20 cellular contexts compared by ENCODE assay signal in genomic region chr14:59346796-59347510, GRCh38.
DNase-seq lines count a peak whose midpoint lies in the region; ATAC-seq and TF ChIP-seq lines count a peak whose summit lies in the region.
"Had no signal": no experiment of that assay in that cellular context is flagged by ENCODE, and none has a peak within 500 bp of the region (broad histone marks: within the 10 kb centered on the region; RNA-seq: fewer than 3 reads in every experiment).

No MANE protein-coding gene starts in this region.

- H3K4me3 Mint-ChIP-seq in endothelial cell (ENCODE audit: unreplicated experiment): no peak overlapping the region
- H3K4me3 Mint-ChIP-seq: nephron progenitor cell had no signal

- H3K36me3 ChIP-seq in muscle layer of colon (ENCODE audit: insufficient read depth, low read length) (peaks cover 33% of the 10 kb centered on the region), uterus (no peaks in the 10 kb centered on the region)
- H3K36me3 ChIP-seq: HAP-1 had no signal

- peak overlapping the region; percentile 3 for H3K9ac ChIP-seq in muscle layer of colon (ENCODE audit: low read length)
- H3K9ac ChIP-seq: BLaER1 had no signal

- H3K27ac ChIP-seq in muscle layer of colon (ENCODE audit: low read depth, low read length): peak overlapping the region; percentile 83
- H3K27ac ChIP-seq in uterus: peak overlapping the region; percentile 66 to 87
- H3K27ac ChIP-seq: BLaER1, RWPE1 had no signal

- H3K4me1 ChIP-seq in muscle layer of colon (ENCODE audit: insufficient read depth, low read length) (peaks cover 81% of the 10 kb centered on the region), uterus (peaks cover 0 to 18% of the 10 kb centered on the region in 2 donors)

- peaks cover 17% of the 10 kb centered on the region for H3K4me1 Mint-ChIP-seq in endothelial cell (ENCODE audit: unreplicated experiment)

- peaks cover 2% of the 10 kb centered on the region for H3K27me3 Mint-ChIP-seq in endothelial cell (ENCODE audit: unreplicated experiment)

- H3K4me3 ChIP-seq in muscle layer of colon (ENCODE audit: low read depth in 1 of 2, low read length in 2 of 2) (no peak overlapping the region), uterus (no peak overlapping the region)
- H3K4me3 ChIP-seq: BLaER1, HAP-1 had no signal

- TF ChIP-seq CTCF in endothelial cell (IDR thresholded peaks at IDR 0.05; ENCODE audit: unreplicated experiment) (no peak), uterus (IDR thresholded peaks at IDR 0.05) (no peak)

- peak overlapping the region; percentile 84 for H3K27ac Mint-ChIP-seq in endothelial cell (ENCODE audit: unreplicated experiment)
- H3K27ac Mint-ChIP-seq: nephron progenitor cell had no signal

- DNase-seq in endothelial cell (ENCODE audit: low spot score) (no peak), uterus (no peak), NCI-H187 (lab: John Stamatoyannopoulos, UW) (no peak), SW480 (ENCODE audit: low spot score) (no peak)
- DNase-seq: activated CD4-positive, alpha-beta T cell treated with anti-CD3 and anti-CD28 coated beads for 48 hours; activated naive CD4-positive, alpha-beta T cell treated with anti-CD3 and anti-CD28 coated beads, Interleukin-2, amount 50 U/mL, for 16 hours; central memory CD4-positive, alpha-beta T cell; DND-41; hypothalamus; NCI-H1048; nephron progenitor cell; right cardiac atrium; stimulated activated CD4-positive, alpha-beta T cell treated with anti-CD3 and anti-CD28 coated beads, Interleukin-4, amount 100 ng/mL, for 24 hours had no signal

- peaks cover 21% of the 10 kb centered on the region for H3K36me3 Mint-ChIP-seq in endothelial cell (ENCODE audit: low read depth, unreplicated experiment)

- no peaks in the 10 kb centered on the region for H3K9me3 Mint-ChIP-seq in endothelial cell (ENCODE audit: unreplicated experiment)
- H3K9me3 Mint-ChIP-seq: nephron progenitor cell had no signal

- H3K9me3 ChIP-seq in muscle layer of colon (ENCODE audit: low read length): no peaks in the 10 kb centered on the region
- H3K9me3 ChIP-seq in uterus: no peaks in the 10 kb centered on the region
- H3K9me3 ChIP-seq: BLaER1, HAP-1 had no signal

- no peak for TF ChIP-seq POLR2A in uterus (IDR thresholded peaks at IDR 0.05)

- ATAC-seq in SK-N-SH treated with all-trans-retinoic acid at 6 μM for 48 hours: no peak
- ATAC-seq in GM21526 (IDR thresholded peaks at IDR 0.05; ENCODE audit: low FRiP score, unreplicated experiment): no peak
- ATAC-seq: HepG2, right cardiac atrium had no signal

- H3K27me3 ChIP-seq in muscle layer of colon (ENCODE audit: control insufficient read depth in 1 of 2, insufficient read depth in 2 of 2, low read length in 2 of 2) (no peaks in the 10 kb centered on the region), uterus (no peaks in the 10 kb centered on the region)
- H3K27me3 ChIP-seq: BLaER1 had no signal

- intact Hi-C loops in uterus (cut with DNase I; ENCODE audit: low total_unique reads): no loop called here

TF ChIP-seq in SK-N-SH treated with all-trans-retinoic acid at 6 μM for 48 hours, 23 proteins besides CTCF, POLR2A, EP300 and RAD21:
- TF ChIP-seq POU6F1 (CRISPR knock-in tag; IDR thresholded peaks at IDR 0.05; ENCODE audit: borderline replicate concordance, low read depth) (no peak), ISL1 (CRISPR knock-in tag; IDR thresholded peaks at IDR 0.05) (0 out of 2 replicates have a peak, but pooled peaks have one; percentile 15)
